ENCODE assay signal across 1 cellular context in genomic region chr3:110307065-110307809, GRCh38.
TF ChIP-seq lines count a peak whose summit lies in the region.

No MANE protein-coding gene starts in this region.

TF ChIP-seq in SK-N-SH treated with all-trans-retinoic acid at 6 μM for 48 hours, 23 proteins besides CTCF, POLR2A, EP300 and RAD21 (continued from another document):
- TF ChIP-seq CSRNP3 (CRISPR knock-in tag; IDR thresholded peaks at IDR 0.05) (no peak), ISL1 (CRISPR knock-in tag; IDR thresholded peaks at IDR 0.05) (no peak), ESRRG (CRISPR knock-in tag; IDR thresholded peaks at IDR 0.05) (no peak), ZFP3 (CRISPR knock-in tag; IDR thresholded peaks at IDR 0.05) (no peak), ZNF70 (CRISPR knock-in tag; IDR thresholded peaks at IDR 0.05) (no peak), PPARA (CRISPR knock-in tag; IDR thresholded peaks at IDR 0.05; ENCODE audit: borderline replicate concordance) (no peak), SNAI2 (CRISPR knock-in tag; IDR thresholded peaks at IDR 0.05) (no peak), ZC3H10 (CRISPR knock-in tag; IDR thresholded peaks at IDR 0.05) (no peak), CREB5 (CRISPR knock-in tag; IDR thresholded peaks at IDR 0.05; ENCODE audit: low read depth) (no peak), ARNTL (CRISPR knock-in tag; IDR thresholded peaks at IDR 0.05; ENCODE audit: borderline replicate concordance, low read depth) (no peak), POU6F1 (CRISPR knock-in tag; IDR thresholded peaks at IDR 0.05; ENCODE audit: borderline replicate concordance, low read depth) (no peak), TOX (CRISPR knock-in tag; IDR thresholded peaks at IDR 0.05; ENCODE audit: borderline replicate concordance) (no peak), TCF4 (CRISPR knock-in tag; IDR thresholded peaks at IDR 0.05; ENCODE audit: borderline replicate concordance) (no peak)
